8 cellular contexts compared by ENCODE assay signal in the genomic region with DNA sequence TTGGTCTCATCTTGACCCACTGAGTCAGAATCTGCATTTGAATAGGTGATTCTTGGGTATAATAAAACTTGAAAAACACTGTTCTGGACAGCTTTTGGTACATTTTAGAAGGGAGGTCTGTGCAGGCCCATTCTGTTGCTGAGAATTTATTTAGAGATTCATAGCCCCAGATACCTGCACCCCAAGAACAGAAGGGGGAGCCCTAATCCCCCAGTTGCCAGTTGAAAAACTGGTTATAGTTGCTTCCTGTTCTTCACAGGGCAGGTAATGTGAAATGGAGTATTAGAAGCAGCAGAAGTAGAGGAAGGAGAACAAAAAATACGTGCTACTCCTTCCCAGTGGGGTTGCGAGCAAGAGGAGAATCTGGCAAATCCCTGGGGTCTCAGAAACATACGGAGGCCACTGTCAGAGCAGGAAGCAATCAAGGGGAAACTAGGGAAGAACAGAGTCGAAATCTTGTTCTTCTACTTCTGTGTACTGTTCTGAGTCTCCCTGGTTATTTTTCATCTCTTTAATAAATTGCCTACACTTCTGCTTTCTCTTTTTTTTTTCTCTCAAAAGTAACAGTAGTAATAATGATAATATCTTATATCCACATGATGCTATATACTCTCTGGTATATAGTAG. TPM values are rescaled to one million over a fixed set of nuclear protein-coding genes. Genes with fewer than 3 reads are reported as not detected.
DNase-seq lines count a peak whose midpoint lies in the region; ATAC-seq and TF ChIP-seq lines count a peak whose summit lies in the region.

No MANE protein-coding gene starts in this region.

- TF ChIP-seq POLR2A in breast epithelium (IDR thresholded peaks at IDR 0.05) (no peak), gastroesophageal sphincter (IDR thresholded peaks at IDR 0.05) (no peak)

- no peak overlapping the region for H2AFZ ChIP-seq in neuronal stem cell (ENCODE audit: low read length)

- H2AK5ac ChIP-seq in neuronal stem cell (ENCODE audit: low read depth, low read length): no peak overlapping the region

- TF ChIP-seq CTCF in RWPE1 (conservative IDR thresholded peaks at IDR 0.05; ENCODE audit: low read depth) (peak; percentile 71), breast epithelium (IDR thresholded peaks at IDR 0.05) (peak in 2 of 3 donors; percentile 47 to 54), gastroesophageal sphincter (IDR thresholded peaks at IDR 0.05) (peak in 2 of 4 experiments; percentile 12 to 16)

- H2BK12ac ChIP-seq in neuronal stem cell (ENCODE audit: low read length): no peak overlapping the region

- peaks cover 0 to 1% (median 0%) of the 10 kb centered on the region in 8 donors for H3K9me3 Mint-ChIP-seq in CD4-positive, alpha-beta memory T cell

- H3K36me3 ChIP-seq in CD4-positive, alpha-beta memory T cell (ENCODE audit: insufficient read depth, low read length): no peaks in the 10 kb centered on the region
- no peaks in the 10 kb centered on the region for H3K36me3 ChIP-seq in breast epithelium
- H3K36me3 ChIP-seq in neuronal stem cell (replicated peaks in 1 of 2; ENCODE audit: control insufficient read depth in 2 of 2, insufficient read depth in 2 of 2, low read length in 2 of 2): no peaks in the 10 kb centered on the region
- H3K36me3 ChIP-seq in gastroesophageal sphincter: no peaks in the 10 kb centered on the region

- POLR2A ChIA-PET in CD4-positive, alpha-beta memory T cell (lab: Charles Lee; ENCODE audit: partially characterized antibody): no interaction called here
- POLR2A ChIA-PET in RWPE1 (lab: Yijun Ruan, JAX; ENCODE audit: low non-redundant PET): interaction anchor here (0.6 kb wide), 1 partner anchor 390 kb away, joined by 7 read pairs; no protein-coding TSS in a partner anchor

- no peak overlapping the region for H3K4me2 ChIP-seq in neuronal stem cell (ENCODE audit: insufficient read depth, low read length, poor library complexity, severe bottlenecking)

- no peak overlapping the region for H4K8ac ChIP-seq in neuronal stem cell (ENCODE audit: low read depth, low read length)

- H3K36me3 Mint-ChIP-seq in CD4-positive, alpha-beta memory T cell: no peaks in the 10 kb centered on the region

- peak overlapping the region; percentile 57 to 86 (median 72) for H3K4me3 Mint-ChIP-seq in CD4-positive, alpha-beta memory T cell

- no peak overlapping the region for H3K4me3 ChIP-seq in CD4-positive, alpha-beta memory T cell (ENCODE audit: low read length in 2 of 2)
- H3K4me3 ChIP-seq in breast epithelium (no peak overlapping the region), neuronal stem cell (ENCODE audit: low read length in 2 of 2) (no peak overlapping the region), gastroesophageal sphincter (no peak overlapping the region)

- ATAC-seq in GM18907 (IDR thresholded peaks at IDR 0.05; ENCODE audit: unreplicated experiment) (peak; percentile 93), HG03066 (IDR thresholded peaks at IDR 0.05; ENCODE audit: low read depth, unreplicated experiment) (peak; percentile 90), gastroesophageal sphincter (no peak)

- peaks cover 2 to 9% of the 10 kb centered on the region in 2 donors for H3K27me3 Mint-ChIP-seq in CD4-positive, alpha-beta memory T cell

- no peak overlapping the region for H2BK5ac ChIP-seq in neuronal stem cell (ENCODE audit: low read length)

- H4K91ac ChIP-seq in neuronal stem cell (ENCODE audit: low read depth, low read length, poor library complexity): no peak overlapping the region

- H2BK15ac ChIP-seq in neuronal stem cell (ENCODE audit: low read length): no peak overlapping the region

- peaks cover 2 to 6% (median 4%) of the 10 kb centered on the region in 4 donors for H3K4me1 Mint-ChIP-seq in CD4-positive, alpha-beta memory T cell

- H3K9ac ChIP-seq in neuronal stem cell (ENCODE audit: low read depth, low read length, poor library complexity): no peak overlapping the region

- no peak overlapping the region for H3K4ac ChIP-seq in neuronal stem cell (ENCODE audit: low read length)

- H3K4me1 ChIP-seq in CD4-positive, alpha-beta memory T cell (ENCODE audit: insufficient read depth, low read length): no peaks in the 10 kb centered on the region
- H3K4me1 ChIP-seq in breast epithelium (peaks cover 0 to 6% of the 10 kb centered on the region in 2 donors), neuronal stem cell (ENCODE audit: control insufficient read depth in 2 of 2, insufficient read depth in 1 of 2, low read depth in 1 of 2, low read length in 2 of 2) (no peaks in the 10 kb centered on the region), gastroesophageal sphincter (no peaks in the 10 kb centered on the region)

- H3K27me3 ChIP-seq in CD4-positive, alpha-beta memory T cell (ENCODE audit: insufficient read depth, low read length): no peaks in the 10 kb centered on the region
- H3K27me3 ChIP-seq in breast epithelium (no peaks in the 10 kb centered on the region), neuronal stem cell (ENCODE audit: control insufficient read depth in 3 of 3, insufficient read depth in 3 of 3, low read depth in 1 of 3, low read length in 3 of 3) (peaks cover 0 to 8% (median 0%) of the 10 kb centered on the region in 3 experiments), gastroesophageal sphincter (no peaks in the 10 kb centered on the region)

- no peaks in the 10 kb centered on the region for H3K79me1 ChIP-seq in neuronal stem cell (ENCODE audit: low read depth, low read length)

- H3K14ac ChIP-seq in neuronal stem cell (ENCODE audit: low read length): no peak overlapping the region

- no peak for TF ChIP-seq EP300 in gastroesophageal sphincter (IDR thresholded peaks at IDR 0.05)

- CTCF ChIA-PET in CD4-positive, alpha-beta memory T cell (lab: Charles Lee; ENCODE audit: partially characterized antibody): interaction anchor here (0.7 to 1.0 kb wide), 2 partner anchors 13 to 87 kb away, joined by 3 to 4 read pairs; no protein-coding TSS in a partner anchor
- CTCF ChIA-PET in RWPE1 (lab: Yijun Ruan, JAX): no interaction called here

- no peaks in the 10 kb centered on the region for H3K9me3 ChIP-seq in CD4-positive, alpha-beta memory T cell (ENCODE audit: control insufficient read depth in 1 of 2, low read length in 2 of 2)
- H3K9me3 ChIP-seq in breast epithelium (no peaks in the 10 kb centered on the region), neuronal stem cell (replicated peaks in 1 of 2; ENCODE audit: control insufficient read depth in 2 of 2, insufficient read depth in 1 of 2, low read depth in 1 of 2, low read length in 2 of 2) (no peaks in the 10 kb centered on the region), gastroesophageal sphincter (no peaks in the 10 kb centered on the region)

- no CpG with 5 or more reads among the region's 4 CpGs for WGBS in neuronal stem cell (ENCODE audit: extremely low coverage in 2 of 2, insufficient read length in 2 of 2, insufficient replicate concordance in 1 of 2), 2 donors
- WGBS in gastroesophageal sphincter (ENCODE audit: low coverage in 1 of 2), 2 donors: 47 to 60% methylated on average over 4 of the region's 4 CpGs

- H3K27ac Mint-ChIP-seq in CD4-positive, alpha-beta memory T cell: peak overlapping the region in 3 of 7 donors; percentile 53 to 83 (median 78)

- H3K27ac ChIP-seq in CD4-positive, alpha-beta memory T cell (ENCODE audit: low read depth, low read length): no peak overlapping the region
- H3K27ac ChIP-seq in RWPE1 (no peak overlapping the region), breast epithelium (no peak overlapping the region), neuronal stem cell (replicated peaks; ENCODE audit: low read length) (no peak overlapping the region), gastroesophageal sphincter (no peak overlapping the region)

- H3K23ac ChIP-seq in neuronal stem cell (ENCODE audit: low read depth, low read length, poor library complexity): no peak overlapping the region

- H3K18ac ChIP-seq in neuronal stem cell (ENCODE audit: low read length): no peak overlapping the region

- intact Hi-C loops in CD4-positive, alpha-beta memory T cell (cut with micrococcal nuclease): loop anchor here (1.0 to 5.0 kb wide), 4 partner anchors 23 to 83 kb away; partner anchors contain the start of gene ODF2L
- intact Hi-C loops in breast epithelium (cut with DNase I; ENCODE audit: low total_unique reads): no loop called here

- DNase-seq in CD4-positive, alpha-beta memory T cell: peak; percentile 47 to 62 (median 52)
- DNase-seq in RWPE1 (ENCODE audit: low spot score) (peak; percentile 55), breast epithelium (ENCODE audit: low spot score in 2 of 2) (no peak), midbrain (lab: John Stamatoyannopoulos, UW) (peak; percentile 44), neuronal stem cell (ENCODE audit: low spot score) (no peak)

- no peak overlapping the region for H2BK120ac ChIP-seq in neuronal stem cell (ENCODE audit: low read depth, low read length)

RNA-seq across cellular contexts. Expression of gene CLCA2, which starts 4.6 kb away (rescaled TPM):
- not detected for total RNA-seq in CD4-positive, alpha-beta memory T cell
- not detected for polyA plus RNA-seq in CD4-positive, alpha-beta memory T cell
- total RNA-seq in breast epithelium (10 to 100 TPM in 1 of 3 donors, 1 to 10 TPM in 2; 1.3 to 30.3 (median 1.6) TPM), gastroesophageal sphincter (10 to 100 TPM in 1 of 4 donors, 1 to 10 TPM in 1, under 1 TPM in 1, not detected in 1; 0.19 to 38.3 (median 1.7) TPM)
- polyA plus RNA-seq in neuronal stem cell (2013, experiment 1 of 2): not detected
- polyA plus RNA-seq in neuronal stem cell (2013, experiment 2 of 2): not detected

RNA-seq across cellular contexts. Expression of gene ODF2L, which starts 23.3 kb away (rescaled TPM):
- total RNA-seq in CD4-positive, alpha-beta memory T cell: 10 to 100 TPM; 97.3 to 98.3 TPM
- 10 to 100 TPM; 60.0 to 60.4 TPM for polyA plus RNA-seq in CD4-positive, alpha-beta memory T cell
- total RNA-seq in breast epithelium (100 to 1,000 TPM in 1 of 3 donors, 10 to 100 TPM in 2; 39.8 to 122 (median 72.8) TPM), gastroesophageal sphincter (10 to 100 TPM in 3 of 4 donors, 1 to 10 TPM in 1; 9.2 to 30.8 (median 21.4) TPM)
- 37.1 TPM for polyA plus RNA-seq in neuronal stem cell (2013, experiment 1 of 2)
- 37.9 TPM for polyA plus RNA-seq in neuronal stem cell (2013, experiment 2 of 2)

RNA-seq across cellular contexts. Expression of gene CLCA1, which starts 49.3 kb away (rescaled TPM):
- total RNA-seq in CD4-positive, alpha-beta memory T cell: not detected
- not detected for polyA plus RNA-seq in CD4-positive, alpha-beta memory T cell
- total RNA-seq in breast epithelium (under 1 TPM in 1 of 3 donors, not detected in 2; under 0.01 TPM), gastroesophageal sphincter (not detected)
- polyA plus RNA-seq in neuronal stem cell (2013, experiment 1 of 2): not detected
- not detected for polyA plus RNA-seq in neuronal stem cell (2013, experiment 2 of 2)

Comparison
In these comparisons a context has a peak if more than half of its experiments do, and no peak if none do; other contexts are left out.
1. DNase-seq: peak in CD4-positive, alpha-beta memory T cell (5 of 5), RWPE1 (single experiment) and midbrain (single experiment); none in breast epithelium (0 of 2) and neuronal stem cell (single experiment).